ENCODE assay signal across 1 cellular context in the genomic region with DNA sequence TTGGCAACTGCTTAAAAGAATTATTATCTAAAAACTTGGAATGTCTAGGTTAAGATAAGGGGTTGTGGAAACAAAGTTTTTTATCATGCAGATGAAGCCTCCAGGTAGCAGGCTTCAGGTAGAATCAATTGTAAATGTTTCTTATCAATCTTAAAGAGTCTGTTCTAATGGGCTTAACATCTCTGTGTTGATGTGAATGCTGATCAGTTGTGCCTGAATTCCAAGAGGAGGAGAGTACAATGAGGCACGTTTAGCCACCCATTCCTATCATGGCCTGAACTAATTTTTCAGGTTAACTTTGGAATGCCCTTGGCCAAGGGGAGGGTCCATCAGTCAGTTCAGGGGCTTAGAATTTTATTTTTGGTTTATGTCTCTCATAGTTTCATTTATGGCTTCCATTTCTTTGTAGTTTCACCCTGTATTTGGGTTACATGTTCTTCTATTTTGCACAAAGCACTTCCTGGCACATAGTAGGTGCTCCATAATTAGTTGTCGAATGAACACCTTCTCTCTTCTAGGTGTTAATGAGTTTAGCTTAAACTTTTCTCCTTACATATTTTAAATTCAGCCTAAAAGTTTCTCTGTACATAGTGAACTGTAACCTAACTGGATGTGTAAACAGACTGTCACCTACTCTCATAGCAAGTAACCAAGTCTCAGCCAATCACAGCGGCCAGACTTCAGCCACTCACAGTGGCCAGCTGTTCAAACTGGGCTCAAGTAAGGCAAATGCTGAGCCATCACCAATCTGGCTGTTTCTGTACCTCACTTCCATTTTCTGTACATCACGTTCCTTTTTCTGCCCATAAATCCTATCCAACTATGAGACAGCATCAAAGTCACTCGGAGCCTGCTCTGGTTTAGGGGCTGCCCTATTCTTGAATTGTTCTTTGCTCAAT.
TF ChIP-seq lines count a peak whose summit lies in the region.

No MANE protein-coding gene starts in this region.

TF ChIP-seq in H1, 55 proteins besides CTCF, POLR2A, EP300 and RAD21:
- TF ChIP-seq GTF2F1 (IDR thresholded peaks at IDR 0.05; ENCODE audit: borderline replicate concordance, low read depth, low read length): no peak
- TF ChIP-seq HDAC2 (IDR thresholded peaks at IDR 0.05; ENCODE audit: borderline replicate concordance in 1 of 2, low read depth in 2 of 2, low read length in 2 of 2): no peak
- no peak for TF ChIP-seq CTBP2 (IDR thresholded peaks at IDR 0.05; ENCODE audit: borderline replicate concordance, insufficient read depth, insufficient read length, low read length)
- TF ChIP-seq TCF12 (IDR thresholded peaks at IDR 0.05; ENCODE audit: low read depth, low read length): no peak
- TF ChIP-seq SP2 (IDR thresholded peaks at IDR 0.05; ENCODE audit: low read length): no peak
- no peak for TF ChIP-seq CHD2 (IDR thresholded peaks at IDR 0.05; ENCODE audit: low read length)
- TF ChIP-seq SRF (IDR thresholded peaks at IDR 0.05; ENCODE audit: low read depth, low read length): no peak
- TF ChIP-seq CHD7 (IDR thresholded peaks at IDR 0.05; ENCODE audit: insufficient replicate concordance, low read length): no peak
- no peak for TF ChIP-seq YY1 (IDR thresholded peaks at IDR 0.05; ENCODE audit: low read depth, low read length)
- no peak for TF ChIP-seq SUZ12 (IDR thresholded peaks at IDR 0.05; ENCODE audit: low read length)
- TF ChIP-seq GABPA (IDR thresholded peaks at IDR 0.05; ENCODE audit: borderline replicate concordance, insufficient read depth, low read length): no peak
- TF ChIP-seq NANOG (IDR thresholded peaks at IDR 0.05; ENCODE audit: insufficient read depth, low read depth, low read length, poor library complexity, severe bottlenecking): no peak
- TF ChIP-seq SIRT6 (IDR thresholded peaks at IDR 0.05; ENCODE audit: low read length): no peak
- no peak for TF ChIP-seq POLR2AphosphoS5 (IDR thresholded peaks at IDR 0.05; ENCODE audit: low read depth, low read length)
- no peak for TF ChIP-seq E2F6 (IDR thresholded peaks at IDR 0.05)
- TF ChIP-seq SP1 (IDR thresholded peaks at IDR 0.05; ENCODE audit: low read depth, low read length): no peak
- no peak for TF ChIP-seq RBBP5 (IDR thresholded peaks at IDR 0.05; ENCODE audit: borderline replicate concordance, low read depth, low read length)
